ENCODE assay signal across 1 cellular context in the genomic region with DNA sequence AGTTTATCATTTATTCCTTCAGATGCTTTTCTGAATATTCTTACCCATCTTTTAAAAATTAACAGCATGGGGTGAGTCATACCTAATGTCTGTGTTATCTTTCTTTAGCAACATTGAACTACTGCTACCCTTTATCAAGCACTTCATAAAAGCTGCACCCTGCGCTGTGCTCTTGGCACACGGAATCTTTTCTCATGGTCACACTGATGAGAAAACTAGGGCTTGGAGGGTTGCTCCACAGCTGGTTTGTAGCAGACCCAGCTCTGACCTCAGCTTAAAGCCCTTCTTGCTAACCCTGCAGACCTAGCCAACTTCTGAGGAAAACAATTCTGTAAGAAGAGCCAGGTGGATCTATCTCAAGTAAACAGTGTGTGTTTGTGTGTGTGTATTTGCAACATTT.
TF ChIP-seq lines count a peak whose summit lies in the region.

No MANE protein-coding gene starts in this region.

TF ChIP-seq in K562, 482 proteins besides CTCF, POLR2A, EP300 and RAD21:
- TF ChIP-seq FOSL1 (tag; conservative IDR thresholded peaks at IDR 0.05) (peak; percentile 61), BRF1 (IDR thresholded peaks at IDR 0.05; ENCODE audit: borderline replicate concordance, extremely low read depth, insufficient read length) (no peak)
- TF ChIP-seq, protein P1, sequence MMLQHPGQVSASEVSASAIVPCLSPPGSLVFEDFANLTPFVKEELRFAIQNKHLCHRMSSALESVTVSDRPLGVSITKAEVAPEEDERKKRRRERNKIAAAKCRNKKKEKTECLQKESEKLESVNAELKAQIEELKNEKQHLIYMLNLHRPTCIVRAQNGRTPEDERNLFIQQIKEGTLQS (IDR thresholded peaks at IDR 0.05): peak; percentile 21; the same call in 1 of the 2 replicates
- TF ChIP-seq, protein P1 (CRISPR knock-in tag; conservative IDR thresholded peaks at IDR 0.05): no peak
TF ChIP-seq in K562: peak in this region for 2.
